ENCODE assay signal across 8 cellular contexts in genomic region chr6:7243188-7243942, GRCh38.
DNase-seq lines count a peak whose midpoint lies in the region; ATAC-seq and TF ChIP-seq lines count a peak whose summit lies in the region.

No MANE protein-coding gene starts in this region.

- CTCF ChIA-PET in activated B cell treated with CpG ODN at 0.5 μM for 24 hours (lab: Charles Lee): interaction anchor here (0.7 to 5.5 kb wide), 19 partner anchors 81 to 633 kb away, joined by 3 to 54 read pairs (median 3); no protein-coding TSS in a partner anchor

- no peaks in the 10 kb centered on the region for H3K9me3 ChIP-seq in tibial artery

- DNase-seq in D341Med (ENCODE audit: low spot score) (peak; percentile 84), H7 (peak; percentile 88), NCI-H2171 treated with DMSO at 0.1 percent for 48 hours (lab: John Stamatoyannopoulos, UW) (peak; percentile 67), activated B cell treated with CpG ODN at 0.5 μM for 24 hours (no peak), epidermal melanocyte (ENCODE audit: insufficient read length, low spot score) (peak; percentile 80), middle frontal gyrus (ENCODE audit: extremely low spot score, low spot score) (peak; percentile 31), tibial artery (peak in 1 of 2 donors; percentile 49)
- DNase-seq in activated effector memory CD4-positive, alpha-beta T cell treated with anti-CD3 and anti-CD28 coated beads, Interleukin-2, amount 50 U/mL, for 16 hours: no peak

- H3K27ac ChIP-seq in tibial artery: no peak overlapping the region

- H3K4me1 ChIP-seq in tibial artery: peaks cover 0 to 17% (median 0%) of the 10 kb centered on the region in 4 donors

- intact Hi-C loops in activated B cell treated with CpG ODN at 0.5 μM for 24 hours (cut with micrococcal nuclease): loop anchor here (1.0 to 2.0 kb wide), 7 partner anchors 137 to 687 kb away; partner anchors contain the start of gene RREB1
- intact Hi-C loops in tibial artery (cut with DNase I; ENCODE audit: low total_unique reads): loop anchor here (5.0 kb wide), 2 partner anchors 516 to 556 kb away; no protein-coding TSS in a partner anchor

- H3K4me1 Mint-ChIP-seq in activated B cell treated with CpG ODN at 0.5 μM for 24 hours: peaks cover 26% of the 10 kb centered on the region

- H3K4me3 ChIP-seq in H7 (ENCODE audit: insufficient read depth, low read depth, low read length) (no peak overlapping the region), tibial artery (no peak overlapping the region)

- POLR2A ChIA-PET in activated B cell treated with CpG ODN at 0.5 μM for 24 hours (lab: Charles Lee): interaction anchor here (0.6 to 0.9 kb wide), 2 partner anchors 8 to 34 kb away, joined by 3 read pairs; no protein-coding TSS in a partner anchor

- H3K4me3 Mint-ChIP-seq in activated B cell treated with CpG ODN at 0.5 μM for 24 hours: no peak overlapping the region

- peak; percentile 61 for ATAC-seq in activated B cell treated with CpG ODN at 0.5 μM for 24 hours (ENCODE audit: low read depth)

- H3K27me3 Mint-ChIP-seq in activated B cell treated with CpG ODN at 0.5 μM for 24 hours: no peaks in the 10 kb centered on the region

- H3K27ac Mint-ChIP-seq in activated B cell treated with CpG ODN at 0.5 μM for 24 hours: peak overlapping the region; percentile 65

- H3K36me3 ChIP-seq in H7 (replicated peaks; ENCODE audit: control insufficient read depth, insufficient read depth, low read length) (peaks cover 4% of the 10 kb centered on the region; the same call in 1 of the 2 replicates), tibial artery (peaks cover 20 to 55% (median 44%) of the 10 kb centered on the region in 3 donors)

- no peaks in the 10 kb centered on the region for H3K9me3 Mint-ChIP-seq in activated B cell treated with CpG ODN at 0.5 μM for 24 hours

- no peaks in the 10 kb centered on the region for H3K27me3 ChIP-seq in H7 (ENCODE audit: control insufficient read depth, insufficient read depth, low read length)
- H3K27me3 ChIP-seq in tibial artery: no peaks in the 10 kb centered on the region

- peaks cover 72% of the 10 kb centered on the region for H3K36me3 Mint-ChIP-seq in activated B cell treated with CpG ODN at 0.5 μM for 24 hours (ENCODE audit: low read depth)

- TF ChIP-seq CTCF in activated B cell treated with CpG ODN at 0.5 μM for 24 hours (IDR thresholded peaks at IDR 0.05) (peak; percentile 85), tibial artery (IDR thresholded peaks at IDR 0.05) (peak; percentile 80 to 92)

Comparison
In these comparisons a context has a peak if more than half of its experiments do, and no peak if none do; other contexts are left out.
1. DNase-seq: peak in D341Med (single experiment), H7 (single experiment), NCI-H2171 treated with DMSO at 0.1 percent for 48 hours (single experiment), epidermal melanocyte (single experiment) and middle frontal gyrus (single experiment); none in activated B cell treated with CpG ODN at 0.5 μM for 24 hours (single experiment) and activated effector memory CD4-positive, alpha-beta T cell treated with anti-CD3 and anti-CD28 coated beads, Interleukin-2, amount 50 U/mL, for 16 hours (single experiment).